Comparison of ENCODE assay signal across 8 cellular contexts in genomic region chr16:53503270-53503911, GRCh38. TPM values are rescaled to one million over a fixed set of nuclear protein-coding genes. Genes with fewer than 3 reads are reported as not detected.
DNase-seq lines count a peak whose midpoint lies in the region; ATAC-seq and TF ChIP-seq lines count a peak whose summit lies in the region.

No MANE protein-coding gene starts in this region.

- H3K9me3 Mint-ChIP-seq in natural killer cell = no peaks in the 10 kb centered on the region

- peak; percentile 100 for DNase-seq in ELR (ENCODE audit: low read depth)
- DNase-seq in H7 = peak; percentile 98
- peak; percentile 100 for DNase-seq in RWPE2 (ENCODE audit: low spot score)
- peak; percentile 100 for DNase-seq in activated effector memory CD4-positive, alpha-beta T cell treated with Interleukin-2 at 50 U/mL for 16 hours
- peak; percentile 100 for DNase-seq in fibroblast of peridontal ligament (ENCODE audit: extremely low read depth)
- DNase-seq in natural killer cell = peak; percentile 99
- DNase-seq in stimulated activated naive CD4-positive, alpha-beta T cell (lab: John Stamatoyannopoulos, UW) = peak; percentile 98 to 100 (median 100)

- H3F3A ChIP-seq in Loucy (ENCODE audit: low read depth) = no peaks in the 10 kb centered on the region

- peak overlapping the region; percentile 85 for H3K4me2 ChIP-seq in Loucy (ENCODE audit: low read depth, low read length, poor library complexity, severe bottlenecking)

- intact Hi-C loops in natural killer cell (cut with micrococcal nuclease) = loop anchor here (1.0 to 10.0 kb wide), 4 partner anchors 15 to 369 kb away; no protein-coding TSS in a partner anchor

- ATAC-seq in RWPE2 (ENCODE audit: low read depth) (peak; percentile 93), natural killer cell (peak; percentile 90 to 98 (median 91))

- no peak for TF ChIP-seq CTCF in Loucy (conservative IDR thresholded peaks at IDR 0.05; ENCODE audit: low read length)
- no peak for TF ChIP-seq CTCF in RWPE2 (IDR thresholded peaks at IDR 0.05; ENCODE audit: poor library complexity, severe bottlenecking)
- no peak for TF ChIP-seq CTCF in natural killer cell (IDR thresholded peaks at IDR 0.05)

- no peaks in the 10 kb centered on the region for H3K36me3 Mint-ChIP-seq in natural killer cell

- H3K27ac ChIP-seq in RWPE2 (ENCODE audit: poor library complexity, severe bottlenecking) = peak overlapping the region; percentile 38

- H3K27me3 ChIP-seq in H7 (ENCODE audit: control insufficient read depth, insufficient read depth, low read length) = no peaks in the 10 kb centered on the region
- no peaks in the 10 kb centered on the region for H3K27me3 ChIP-seq in Loucy (ENCODE audit: insufficient read depth, low read length, poor library complexity, severe bottlenecking)
- H3K27me3 ChIP-seq in RWPE2 (ENCODE audit: insufficient read depth, poor library complexity, severe bottlenecking) = no peaks in the 10 kb centered on the region

- H3K9me2 ChIP-seq in Loucy (replicated peaks; ENCODE audit: low read depth, low read length) = no peaks in the 10 kb centered on the region

- H3K4me1 Mint-ChIP-seq in natural killer cell = peaks cover 42 to 44% of the 10 kb centered on the region in 2 donors

- H3K4me3 ChIP-seq in H7 (ENCODE audit: insufficient read depth, low read depth, low read length) = peak overlapping the region; percentile 82
- peak overlapping the region; percentile 83 for H3K4me3 ChIP-seq in Loucy (ENCODE audit: low read length, poor library complexity, severe bottlenecking)
- H3K4me3 ChIP-seq in RWPE2 (ENCODE audit: severe bottlenecking) = peak overlapping the region; percentile 89

- H2AFZ ChIP-seq in Loucy (ENCODE audit: low read length) = peak overlapping the region; percentile 85

- peak overlapping the region; percentile 96 for H3K27ac Mint-ChIP-seq in natural killer cell

- H3K4me3 Mint-ChIP-seq in natural killer cell = peak overlapping the region; percentile 92

- H3K9me3 ChIP-seq in Loucy (ENCODE audit: insufficient read depth, low read depth, low read length) = no peaks in the 10 kb centered on the region
- no peaks in the 10 kb centered on the region for H3K9me3 ChIP-seq in RWPE2 (ENCODE audit: severe bottlenecking)

- peaks cover 5% of the 10 kb centered on the region; the same call in 1 of the 2 replicates for H3K79me2 ChIP-seq in Loucy (ENCODE audit: insufficient read depth, low read length)

- H3K36me3 ChIP-seq in H7 (replicated peaks; ENCODE audit: control insufficient read depth, insufficient read depth, low read length) = no peaks in the 10 kb centered on the region; the same call in 1 of the 2 replicates
- H3K36me3 ChIP-seq in Loucy (ENCODE audit: insufficient read depth, low read length) = no peaks in the 10 kb centered on the region
- H3K36me3 ChIP-seq in RWPE2 (ENCODE audit: low read depth) = peaks cover 2% of the 10 kb centered on the region

- H3K4me1 ChIP-seq in Loucy (ENCODE audit: insufficient read depth, low read length, poor library complexity, severe bottlenecking) (peaks cover 19% of the 10 kb centered on the region), RWPE2 (ENCODE audit: insufficient read depth, poor library complexity, severe bottlenecking) (peaks cover 18% of the 10 kb centered on the region)

- peak overlapping the region; percentile 69 for H3K9ac ChIP-seq in Loucy (ENCODE audit: low read depth, low read length, poor library complexity, severe bottlenecking)

- peaks cover 3% of the 10 kb centered on the region for H4K20me1 ChIP-seq in Loucy (ENCODE audit: insufficient read depth, low read length, poor library complexity, severe bottlenecking)

- no peaks in the 10 kb centered on the region for H3K27me3 Mint-ChIP-seq in natural killer cell (ENCODE audit: low read depth in 2 of 2)

RNA-seq across cellular contexts. Expression of gene AKTIP, which starts 0.4 kb away (rescaled TPM):
- total RNA-seq in H7 (2014; rRNA removed; shearing (Covaris generic)) = 17.6 and 19.0 TPM in 2 replicates
- 10 to 100 TPM; 22.0 to 33.2 (median 23.2) TPM for total RNA-seq in natural killer cell

Comparison
In these comparisons a context has a peak if more than half of its experiments do, and no peak if none do; other contexts are left out.
1. Peak in every context shown above with its lines: DNase-seq, ATAC-seq, H3K4me3 ChIP-seq and H3K27ac ChIP-seq.